ENCODE assay signal across 14 cellular contexts in genomic region chr11:74487875-74488274, GRCh38. TPM values are rescaled to one million over a fixed set of nuclear protein-coding genes. Genes with fewer than 3 reads are reported as not detected.
DNase-seq lines count a peak whose midpoint lies in the region; ATAC-seq, FAIRE-seq and TF ChIP-seq lines count a peak whose summit lies in the region.
"Had no signal": no experiment of that assay in that cellular context is flagged by ENCODE, and none has a peak within 500 bp of the region (broad histone marks: within the 10 kb centered on the region; RNA-seq: fewer than 3 reads in every experiment).

No MANE protein-coding gene starts in this region.

- no peaks in the 10 kb centered on the region for H3K36me3 Mint-ChIP-seq in natural killer cell treated with Interleukin-12 subunit alpha and Interleukin-12 subunit beta and Interleukin-15 and Interleukin-18, amount 100 ng/mL, for 72 hours
- no peaks in the 10 kb centered on the region for H3K36me3 Mint-ChIP-seq in activated CD8-positive, alpha-beta memory T cell treated with anti-CD3 and anti-CD28 coated beads, Interleukin-2, amount 10 ng/mL, durations not matched to agents 7 days and 5 days

- TF ChIP-seq CTCF in BE2C (IDR thresholded peaks at IDR 0.05; ENCODE audit: low read depth, low read length) (peak; percentile 68), GM12874 (IDR thresholded peaks at IDR 0.05; ENCODE audit: insufficient read depth, low read depth, low read length) (peak; percentile 42), kidney (IDR thresholded peaks at IDR 0.05; ENCODE audit: borderline replicate concordance, extremely low read depth, insufficient read depth) (peak; percentile 16)

- intact Hi-C loops in kidney (cut with DNase I): no loop called here

- H3K4me3 Mint-ChIP-seq in natural killer cell treated with Interleukin-12 subunit alpha and Interleukin-12 subunit beta and Interleukin-15 and Interleukin-18, amount 100 ng/mL, for 72 hours: no peak overlapping the region
- no peak overlapping the region for H3K4me3 Mint-ChIP-seq in activated CD8-positive, alpha-beta memory T cell treated with anti-CD3 and anti-CD28 coated beads, Interleukin-2, amount 10 ng/mL, durations not matched to agents 7 days and 5 days
- H3K4me3 Mint-ChIP-seq: activated T-helper 1 cell treated with anti-CD3 and anti-CD28 coated beads, Interleukin-12 subunit alpha, Interleukin-12 subunit beta, Interleukin-2, Interleukin-4 antibody, amounts not matched to agents 30 ng/mL and 10 ng/mL and 1 ng/mL, durations not matched to agents 14 hours and 24 hours and 36 hours; stimulated activated naive B cell treated with anti-CD40 and anti-IgM and Interleukin-4, amounts not matched to agents 10 μg/mL and 1 μg/mL and 100 μg/mL, for 72 hours had no signal

- H3K4me1 ChIP-seq in BE2C: no peaks in the 10 kb centered on the region
- peaks cover 0 to 2% of the 10 kb centered on the region in 2 donors for H3K4me1 ChIP-seq in kidney (ENCODE audit: control insufficient read depth in 1 of 2, insufficient read depth in 1 of 2, low read depth in 1 of 2, low read length in 2 of 2)

- H3K27me3 ChIP-seq in BE2C: no peaks in the 10 kb centered on the region
- H3K27me3 ChIP-seq: heart left ventricle had no signal

- no peak for ATAC-seq in natural killer cell treated with Interleukin-12 subunit alpha and Interleukin-12 subunit beta and Interleukin-15 and Interleukin-18, amount 100 ng/mL, for 72 hours
- no peak for ATAC-seq in activated CD8-positive, alpha-beta memory T cell treated with anti-CD3 and anti-CD28 coated beads, Interleukin-2, amount 10 ng/mL, durations not matched to agents 7 days and 5 days
- ATAC-seq in HG03025 (IDR thresholded peaks at IDR 0.05; ENCODE audit: low FRiP score, unreplicated experiment) (no peak), GM18502 (IDR thresholded peaks at IDR 0.05; ENCODE audit: poor library complexity, unreplicated experiment) (no peak)
- ATAC-seq: heart left ventricle; stimulated activated naive B cell treated with anti-CD40 and anti-IgM and Interleukin-4, amounts not matched to agents 10 μg/mL and 1 μg/mL and 100 μg/mL, for 72 hours had no signal

- H3K27ac Mint-ChIP-seq in natural killer cell treated with Interleukin-12 subunit alpha and Interleukin-12 subunit beta and Interleukin-15 and Interleukin-18, amount 100 ng/mL, for 72 hours: no peak overlapping the region
- no peak overlapping the region for H3K27ac Mint-ChIP-seq in activated CD8-positive, alpha-beta memory T cell treated with anti-CD3 and anti-CD28 coated beads, Interleukin-2, amount 10 ng/mL, durations not matched to agents 7 days and 5 days
- H3K27ac Mint-ChIP-seq: activated T-helper 1 cell treated with anti-CD3 and anti-CD28 coated beads, Interleukin-12 subunit alpha, Interleukin-12 subunit beta, Interleukin-2, Interleukin-4 antibody, amounts not matched to agents 30 ng/mL and 10 ng/mL and 1 ng/mL, durations not matched to agents 14 hours and 24 hours and 36 hours; stimulated activated naive B cell treated with anti-CD40 and anti-IgM and Interleukin-4, amounts not matched to agents 10 μg/mL and 1 μg/mL and 100 μg/mL, for 72 hours had no signal

- peaks cover 9 to 10% of the 10 kb centered on the region in 2 donors for H3K4me1 Mint-ChIP-seq in natural killer cell treated with Interleukin-12 subunit alpha and Interleukin-12 subunit beta and Interleukin-15 and Interleukin-18, amount 100 ng/mL, for 72 hours (ENCODE audit: low read depth in 2 of 2)
- peaks cover 13% of the 10 kb centered on the region for H3K4me1 Mint-ChIP-seq in activated CD8-positive, alpha-beta memory T cell treated with anti-CD3 and anti-CD28 coated beads, Interleukin-2, amount 10 ng/mL, durations not matched to agents 7 days and 5 days

- H3K9me3 Mint-ChIP-seq in natural killer cell treated with Interleukin-12 subunit alpha and Interleukin-12 subunit beta and Interleukin-15 and Interleukin-18, amount 100 ng/mL, for 72 hours: no peaks in the 10 kb centered on the region
- H3K9me3 Mint-ChIP-seq in activated CD8-positive, alpha-beta memory T cell treated with anti-CD3 and anti-CD28 coated beads, Interleukin-2, amount 10 ng/mL, durations not matched to agents 7 days and 5 days (ENCODE audit: low read depth): no peaks in the 10 kb centered on the region
- H3K9me3 Mint-ChIP-seq: activated T-helper 1 cell treated with anti-CD3 and anti-CD28 coated beads, Interleukin-12 subunit alpha, Interleukin-12 subunit beta, Interleukin-2, Interleukin-4 antibody, amounts not matched to agents 30 ng/mL and 10 ng/mL and 1 ng/mL, durations not matched to agents 14 hours and 24 hours and 36 hours; stimulated activated naive B cell treated with anti-CD40 and anti-IgM and Interleukin-4, amounts not matched to agents 10 μg/mL and 1 μg/mL and 100 μg/mL, for 72 hours had no signal

- peaks cover 0 to 20% of the 10 kb centered on the region in 2 donors for H3K27me3 Mint-ChIP-seq in natural killer cell treated with Interleukin-12 subunit alpha and Interleukin-12 subunit beta and Interleukin-15 and Interleukin-18, amount 100 ng/mL, for 72 hours
- peaks cover 2% of the 10 kb centered on the region for H3K27me3 Mint-ChIP-seq in activated CD8-positive, alpha-beta memory T cell treated with anti-CD3 and anti-CD28 coated beads, Interleukin-2, amount 10 ng/mL, durations not matched to agents 7 days and 5 days
- H3K27me3 Mint-ChIP-seq: stimulated activated naive B cell treated with anti-CD40 and anti-IgM and Interleukin-4, amounts not matched to agents 10 μg/mL and 1 μg/mL and 100 μg/mL, for 72 hours had no signal

- FAIRE-seq in kidney (lab: Jason Lieb, UNC): no peak

- peak; percentile 51 for DNase-seq in BE2C
- peak; percentile 46 for DNase-seq in RPMI7951 (ENCODE audit: low read depth)
- DNase-seq in kidney: no peak
- DNase-seq in natural killer cell treated with Interleukin-12 subunit alpha and Interleukin-12 subunit beta and Interleukin-15 and Interleukin-18, amount 100 ng/mL, for 72 hours (ENCODE audit: low spot score): no peak
- DNase-seq in activated CD8-positive, alpha-beta memory T cell treated with anti-CD3 and anti-CD28 coated beads, Interleukin-2, amount 10 ng/mL, durations not matched to agents 7 days and 5 days: no peak
- DNase-seq: heart left ventricle; NCI-H226; stimulated activated naive B cell treated with anti-CD40 and anti-IgM and Interleukin-4, amounts not matched to agents 10 μg/mL and 1 μg/mL and 100 μg/mL, for 72 hours; T-helper 9 cell had no signal

- H3K9me3 ChIP-seq in BE2C: no peaks in the 10 kb centered on the region
- H3K9me3 ChIP-seq in kidney (ENCODE audit: control insufficient read depth in 1 of 2, low read length in 2 of 2): no peaks in the 10 kb centered on the region
- H3K9me3 ChIP-seq: heart left ventricle had no signal

- H3K9ac ChIP-seq in kidney (ENCODE audit: low read length in 2 of 2): no peak overlapping the region

- CTCF ChIA-PET in activated CD8-positive, alpha-beta memory T cell treated with anti-CD3 and anti-CD28 coated beads, Interleukin-2, amount 10 ng/mL, durations not matched to agents 7 days and 5 days (lab: Charles Lee): interaction anchor here (0.9 kb wide), 1 partner anchor 83 kb away, joined by 3 read pairs; no protein-coding TSS in a partner anchor

- H3K4me3 ChIP-seq in BE2C (ENCODE audit: low read depth, low read length) (no peak overlapping the region), kidney (ENCODE audit: low read length in 2 of 2) (no peak overlapping the region)
- H3K4me3 ChIP-seq: coronary artery, heart left ventricle had no signal

- H3K36me3 ChIP-seq in BE2C (no peaks in the 10 kb centered on the region), kidney (ENCODE audit: control insufficient read depth in 1 of 2, insufficient read depth in 2 of 2, low read length in 2 of 2) (peaks cover 0 to 6% of the 10 kb centered on the region in 2 donors)
- H3K36me3 ChIP-seq: heart left ventricle had no signal

- H3K27ac ChIP-seq in kidney (ENCODE audit: low read depth in 2 of 2, low read length in 2 of 2): no peak overlapping the region
- H3K27ac ChIP-seq: coronary artery, heart left ventricle had no signal

RNA-seq across cellular contexts. Expression of gene LIPT2, which starts 5.6 kb away (rescaled TPM):
- 1.6 TPM for polyA plus RNA-seq in BE2C (2012; ENCODE audit: insufficient read depth, insufficient read length, low read depth)
- 5.0 and 5.4 TPM in 2 replicates for total RNA-seq in RPMI7951 (2014; rRNA removed; shearing (Covaris generic))
- 4.0 TPM for total RNA-seq in kidney
- 8.9 TPM for polyA plus RNA-seq in kidney (ENCODE audit: insufficient read depth, low read depth, low replicate concordance)
- 1 to 10 TPM; 1.8 to 3.4 TPM for total RNA-seq in natural killer cell treated with Interleukin-12 subunit alpha and Interleukin-12 subunit beta and Interleukin-15 and Interleukin-18, amount 100 ng/mL, for 72 hours
- total RNA-seq in activated CD8-positive, alpha-beta memory T cell treated with anti-CD3 and anti-CD28 coated beads, Interleukin-2, amount 10 ng/mL, durations not matched to agents 7 days and 5 days: 1 to 10 TPM in 1 of 2 experiments, under 1 TPM in 1; 0.82 to 2.5 TPM

RNA-seq across cellular contexts. Expression of gene KCNE3, which starts 20.5 kb away (rescaled TPM):
- polyA plus RNA-seq in BE2C (2012; ENCODE audit: insufficient read depth, insufficient read length, low read depth): not detected
- 1.3 and 1.9 TPM in 2 replicates for total RNA-seq in RPMI7951 (2014; rRNA removed; shearing (Covaris generic))
- 19.2 TPM for total RNA-seq in kidney
- 15.9 TPM for polyA plus RNA-seq in kidney (ENCODE audit: insufficient read depth, low read depth, low replicate concordance)
- total RNA-seq in natural killer cell treated with Interleukin-12 subunit alpha and Interleukin-12 subunit beta and Interleukin-15 and Interleukin-18, amount 100 ng/mL, for 72 hours: under 1 TPM; 0.10 to 0.73 TPM
- total RNA-seq in activated CD8-positive, alpha-beta memory T cell treated with anti-CD3 and anti-CD28 coated beads, Interleukin-2, amount 10 ng/mL, durations not matched to agents 7 days and 5 days: under 1 TPM in 1 of 2 experiments, not detected in 1; 0.16 TPM
- total RNA-seq: activated T-helper 1 cell treated with anti-CD3 and anti-CD28 coated beads, Interleukin-12 subunit alpha, Interleukin-12 subunit beta, Interleukin-2, Interleukin-4 antibody, amounts not matched to agents 30 ng/mL and 10 ng/mL and 1 ng/mL, durations not matched to agents 14 hours and 24 hours and 36 hours had no signal

Comparison
In these comparisons a context has a peak if more than half of its experiments do, and no peak if none do; other contexts are left out.
1. DNase-seq: peak in BE2C (single experiment) and RPMI7951 (single experiment); none in kidney (single experiment), natural killer cell treated with Interleukin-12 subunit alpha and Interleukin-12 subunit beta and Interleukin-15 and Interleukin-18, amount 100 ng/mL, for 72 hours (single experiment) and activated CD8-positive, alpha-beta memory T cell treated with anti-CD3 and anti-CD28 coated beads, Interleukin-2, amount 10 ng/mL, durations not matched to agents 7 days and 5 days (single experiment).
2. CTCF ChIP-seq: peak in every context shown above with its lines; median percentile 68 in BE2C; 42 in GM12874; 16 in kidney.